In the genomic region with DNA sequence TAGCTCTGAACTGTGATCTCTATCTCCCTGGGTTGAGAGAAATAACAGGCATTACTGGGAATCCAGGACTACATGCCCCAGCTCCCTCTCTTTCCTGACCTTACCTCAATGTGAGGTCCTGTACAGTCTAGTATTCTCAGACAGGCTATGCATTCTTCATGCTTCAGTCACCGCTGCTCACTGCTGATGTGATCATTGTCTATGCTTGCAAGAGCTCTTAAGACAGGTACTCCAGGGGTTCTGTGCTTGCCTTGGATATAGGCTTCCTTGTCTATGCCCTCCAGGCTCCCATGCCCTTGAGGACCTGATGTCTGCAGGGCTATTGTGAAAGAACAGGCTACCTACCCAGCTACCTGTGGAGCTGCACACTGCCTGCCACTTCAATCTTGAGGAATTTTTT, we compare ENCODE assay signal across 14 cellular contexts.
A peak's percentile ranks its signal among the peaks of the same experiment; 100 is the strongest.
DNase-seq lines count a peak whose midpoint lies in the region; ATAC-seq and TF ChIP-seq lines count a peak whose summit lies in the region.
"Had no signal": no experiment of that assay in that cellular context is flagged by ENCODE, and none has a peak within 500 bp of the region (broad histone marks: within the 10 kb centered on the region; RNA-seq: fewer than 3 reads in every experiment).

No MANE protein-coding gene starts in this region.

- H3K27ac Mint-ChIP-seq in activated T-cell treated with anti-CD3 and anti-CD28 coated beads, Interleukin-2, amount 50 U/mL, for 24 hours: peak overlapping the region; percentile 53
- peak overlapping the region; percentile 2 for H3K27ac Mint-ChIP-seq in stimulated activated effector memory CD8-positive, alpha-beta T cell treated with anti-CD3 and anti-CD28 coated beads, Interleukin-12 subunit alpha, Interleukin-12 subunit beta, amount 100 ng/mL, for 72 hours
- H3K27ac Mint-ChIP-seq: endodermal cell had no signal

- no peaks in the 10 kb centered on the region for H3K27me3 Mint-ChIP-seq in activated T-cell treated with anti-CD3 and anti-CD28 coated beads, Interleukin-2, amount 50 U/mL, for 24 hours

- 94% methylated on average over 1 of the region's 1 CpG for WGBS in right cardiac atrium

- H3K4me3 ChIP-seq in RWPE2 (ENCODE audit: severe bottlenecking): no peak overlapping the region
- H3K4me3 ChIP-seq in right cardiac atrium (ENCODE audit: low read length): no peak overlapping the region
- H3K4me3 ChIP-seq: ascending aorta, mucosa of descending colon, right lobe of liver, transverse colon had no signal

- no peak overlapping the region for H3K4me3 Mint-ChIP-seq in activated T-cell treated with anti-CD3 and anti-CD28 coated beads, Interleukin-2, amount 50 U/mL, for 24 hours
- no peak overlapping the region for H3K4me3 Mint-ChIP-seq in stimulated activated effector memory CD8-positive, alpha-beta T cell treated with anti-CD3 and anti-CD28 coated beads, Interleukin-12 subunit alpha, Interleukin-12 subunit beta, amount 100 ng/mL, for 72 hours
- H3K4me3 Mint-ChIP-seq: endodermal cell had no signal

- peaks cover 84% of the 10 kb centered on the region for H3K36me3 Mint-ChIP-seq in activated T-cell treated with anti-CD3 and anti-CD28 coated beads, Interleukin-2, amount 50 U/mL, for 24 hours (ENCODE audit: low read depth)
- H3K36me3 Mint-ChIP-seq in stimulated activated effector memory CD8-positive, alpha-beta T cell treated with anti-CD3 and anti-CD28 coated beads, Interleukin-12 subunit alpha, Interleukin-12 subunit beta, amount 100 ng/mL, for 72 hours: peaks cover 100% of the 10 kb centered on the region

- peaks cover 55% of the 10 kb centered on the region for H3K36me3 ChIP-seq in RWPE2 (ENCODE audit: low read depth)

- no peaks in the 10 kb centered on the region for H3K4me1 ChIP-seq in RWPE2 (ENCODE audit: insufficient read depth, poor library complexity, severe bottlenecking)
- no peaks in the 10 kb centered on the region for H3K4me1 ChIP-seq in right cardiac atrium (ENCODE audit: control insufficient read depth, insufficient read depth, low read length)

- H3K9me3 ChIP-seq in RWPE2 (ENCODE audit: severe bottlenecking) (no peaks in the 10 kb centered on the region), right cardiac atrium (ENCODE audit: control insufficient read depth, low read length) (no peaks in the 10 kb centered on the region)
- H3K9me3 ChIP-seq: ascending aorta, mucosa of descending colon, right lobe of liver, transverse colon had no signal

- H3K9me3 Mint-ChIP-seq in activated T-cell treated with anti-CD3 and anti-CD28 coated beads, Interleukin-2, amount 50 U/mL, for 24 hours: no peaks in the 10 kb centered on the region
- H3K9me3 Mint-ChIP-seq in stimulated activated effector memory CD8-positive, alpha-beta T cell treated with anti-CD3 and anti-CD28 coated beads, Interleukin-12 subunit alpha, Interleukin-12 subunit beta, amount 100 ng/mL, for 72 hours: no peaks in the 10 kb centered on the region
- H3K9me3 Mint-ChIP-seq: endodermal cell had no signal

- DNase-seq in activated T-cell treated with anti-CD3 and anti-CD28 coated beads, Interleukin-2, amount 50 U/mL, for 24 hours: no peak
- no peak for DNase-seq in activated T-cell treated with anti-CD3 and anti-CD28 coated beads, Interleukin-2, amount 50 U/mL, for 1 hour
- DNase-seq in RWPE2 (ENCODE audit: low spot score) (peak; percentile 39), right cardiac atrium (no peak), ureter (ENCODE audit: low spot score) (no peak), mucosa of gallbladder (ENCODE audit: low spot score) (no peak), HuH-7 (ENCODE audit: low spot score) (no peak)
- no peak for DNase-seq in stimulated activated effector memory CD8-positive, alpha-beta T cell treated with anti-CD3 and anti-CD28 coated beads, Interleukin-12 subunit alpha, Interleukin-12 subunit beta, amount 100 ng/mL, for 72 hours (ENCODE audit: low spot score in 2 of 2)
- DNase-seq: endodermal cell, mucosa of descending colon, PC-3, right lobe of liver, transverse colon had no signal

- ATAC-seq in RWPE2 (ENCODE audit: low read depth): peak; percentile 87
- ATAC-seq in right cardiac atrium: peak; percentile 28 to 52
- no peak for ATAC-seq in stimulated activated effector memory CD8-positive, alpha-beta T cell treated with anti-CD3 and anti-CD28 coated beads, Interleukin-12 subunit alpha, Interleukin-12 subunit beta, amount 100 ng/mL, for 72 hours
- ATAC-seq: mucosa of descending colon, PC-3 had no signal

- no peak for TF ChIP-seq CTCF in RWPE2 (IDR thresholded peaks at IDR 0.05; ENCODE audit: poor library complexity, severe bottlenecking)

- peaks cover 56% of the 10 kb centered on the region for H3K4me1 Mint-ChIP-seq in activated T-cell treated with anti-CD3 and anti-CD28 coated beads, Interleukin-2, amount 50 U/mL, for 24 hours (ENCODE audit: low read depth)
- H3K4me1 Mint-ChIP-seq in stimulated activated effector memory CD8-positive, alpha-beta T cell treated with anti-CD3 and anti-CD28 coated beads, Interleukin-12 subunit alpha, Interleukin-12 subunit beta, amount 100 ng/mL, for 72 hours: peaks cover 34% of the 10 kb centered on the region
- H3K4me1 Mint-ChIP-seq: endodermal cell had no signal

- H3K27ac ChIP-seq in RWPE2 (ENCODE audit: poor library complexity, severe bottlenecking) (peak overlapping the region; percentile 10), right cardiac atrium (ENCODE audit: low read length) (no peak overlapping the region)
- H3K27ac ChIP-seq: right lobe of liver, transverse colon had no signal

- intact Hi-C loops in right cardiac atrium (cut with DNase I): no loop called here

- H3K27me3 ChIP-seq in RWPE2 (ENCODE audit: insufficient read depth, poor library complexity, severe bottlenecking) (no peaks in the 10 kb centered on the region), right cardiac atrium (ENCODE audit: control insufficient read depth, insufficient read depth) (no peaks in the 10 kb centered on the region)
- H3K27me3 ChIP-seq: ascending aorta, right lobe of liver, transverse colon had no signal
